In genomic region chr7:78346824-78347223, GRCh38 we compare ENCODE assay signal across 21 cellular contexts.
"Had no signal": no experiment of that assay in that cellular context is flagged by ENCODE, and none has a peak within 500 bp of the region (broad histone marks: within the 10 kb centered on the region; RNA-seq: fewer than 3 reads in every experiment).

No MANE protein-coding gene starts in this region.

- H3K27ac ChIP-seq: Peyer's patch had no signal

- H3K4me1 ChIP-seq: Peyer's patch had no signal

- H3K4me3 Mint-ChIP-seq: activated B cell treated with CpG ODN at 0.5 μM for 24 hours; activated CD4-positive, alpha-beta memory T cell treated with anti-CD3 and anti-CD28 coated beads for 36 hours; activated CD4-positive, alpha-beta T cell treated with anti-CD3 and anti-CD28 coated beads, Interleukin-2, amount 10 ng/mL, durations not matched to agents 7 days and 5 days; activated naive CD4-positive, alpha-beta T cell treated with anti-CD3 and anti-CD28 coated beads, Interleukin-2, amount 10 ng/mL, durations not matched to agents 7 days and 5 days; activated naive CD8-positive, alpha-beta T cell treated with anti-CD3 and anti-CD28 coated beads for 36 hours; T-helper 17 cell had no signal

- H3K27ac Mint-ChIP-seq: activated B cell treated with CpG ODN at 0.5 μM for 24 hours; activated CD4-positive, alpha-beta memory T cell treated with anti-CD3 and anti-CD28 coated beads for 36 hours; activated CD4-positive, alpha-beta T cell treated with anti-CD3 and anti-CD28 coated beads, Interleukin-2, amount 10 ng/mL, durations not matched to agents 7 days and 5 days; activated naive CD4-positive, alpha-beta T cell treated with anti-CD3 and anti-CD28 coated beads, Interleukin-2, amount 10 ng/mL, durations not matched to agents 7 days and 5 days; activated naive CD8-positive, alpha-beta T cell treated with anti-CD3 and anti-CD28 coated beads for 36 hours; activated T-helper 2 cell treated with anti-CD3 and anti-CD28 coated beads, Interferon-gamma antibody, Interleukin-2, Interleukin-4, amounts not matched to agents 10 μg/mL and 5 μg/mL and 100 μg/mL, durations not matched to agents 14 hours and 24 hours and 36 hours; T-helper 17 cell had no signal

- H3K4me3 ChIP-seq: Peyer's patch had no signal

- H3K36me3 ChIP-seq: Peyer's patch had no signal

- H3K27me3 Mint-ChIP-seq: activated B cell treated with CpG ODN at 0.5 μM for 24 hours; activated CD4-positive, alpha-beta memory T cell treated with anti-CD3 and anti-CD28 coated beads for 36 hours; activated CD4-positive, alpha-beta T cell treated with anti-CD3 and anti-CD28 coated beads, Interleukin-2, amount 10 ng/mL, durations not matched to agents 7 days and 5 days; activated naive CD4-positive, alpha-beta T cell treated with anti-CD3 and anti-CD28 coated beads, Interleukin-2, amount 10 ng/mL, durations not matched to agents 7 days and 5 days; activated naive CD8-positive, alpha-beta T cell treated with anti-CD3 and anti-CD28 coated beads for 36 hours had no signal

- H3K36me3 Mint-ChIP-seq: activated CD4-positive, alpha-beta memory T cell treated with anti-CD3 and anti-CD28 coated beads for 36 hours; activated naive CD4-positive, alpha-beta T cell treated with anti-CD3 and anti-CD28 coated beads, Interleukin-2, amount 10 ng/mL, durations not matched to agents 7 days and 5 days; activated naive CD8-positive, alpha-beta T cell treated with anti-CD3 and anti-CD28 coated beads for 36 hours had no signal

- DNase-seq: activated B cell treated with CpG ODN at 0.5 μM for 24 hours; activated CD4-positive, alpha-beta memory T cell treated with anti-CD3 and anti-CD28 coated beads for 36 hours; activated CD4-positive, alpha-beta T cell treated with anti-CD3 and anti-CD28 coated beads, Interleukin-2, amount 10 ng/mL, durations not matched to agents 7 days and 5 days; activated gamma-delta T cell treated with Interleukin-2 at 50 U/mL for 16 hours; activated naive CD4-positive, alpha-beta T cell treated with anti-CD3 and anti-CD28 coated beads, Interleukin-2, amount 10 ng/mL, durations not matched to agents 7 days and 5 days; activated naive CD8-positive, alpha-beta T cell treated with anti-CD3 and anti-CD28 coated beads for 36 hours; activated T-cell treated with anti-CD3 and anti-CD28 coated beads for 4 hours; activated T-cell treated with anti-CD3 and anti-CD28 coated beads, Interleukin-2, amount 50 U/mL, for 48 hours; Karpas-422; MM.1S; NCI-H1105; NCI-H1436; NCI-H1694 treated with DMSO at 0.1 percent for 48 hours; NCI-H2029 treated with DMSO at 0.1 percent for 48 hours; NCI-H345; NCI-H510A; Peyer's patch; SIG-M5; T-helper 17 cell; T-helper 9 cell had no signal

- H3K27me3 ChIP-seq: Peyer's patch had no signal

- H3K9me3 ChIP-seq: Peyer's patch had no signal

- H3K4me1 Mint-ChIP-seq: activated B cell treated with CpG ODN at 0.5 μM for 24 hours; activated CD4-positive, alpha-beta T cell treated with anti-CD3 and anti-CD28 coated beads, Interleukin-2, amount 10 ng/mL, durations not matched to agents 7 days and 5 days; activated naive CD4-positive, alpha-beta T cell treated with anti-CD3 and anti-CD28 coated beads, Interleukin-2, amount 10 ng/mL, durations not matched to agents 7 days and 5 days; activated naive CD8-positive, alpha-beta T cell treated with anti-CD3 and anti-CD28 coated beads for 36 hours; T-helper 17 cell had no signal

- H3K9me3 Mint-ChIP-seq: activated B cell treated with CpG ODN at 0.5 μM for 24 hours; activated CD4-positive, alpha-beta memory T cell treated with anti-CD3 and anti-CD28 coated beads for 36 hours; activated CD4-positive, alpha-beta T cell treated with anti-CD3 and anti-CD28 coated beads, Interleukin-2, amount 10 ng/mL, durations not matched to agents 7 days and 5 days; activated naive CD4-positive, alpha-beta T cell treated with anti-CD3 and anti-CD28 coated beads, Interleukin-2, amount 10 ng/mL, durations not matched to agents 7 days and 5 days; activated naive CD8-positive, alpha-beta T cell treated with anti-CD3 and anti-CD28 coated beads for 36 hours; activated T-helper 2 cell treated with anti-CD3 and anti-CD28 coated beads, Interferon-gamma antibody, Interleukin-2, Interleukin-4, amounts not matched to agents 10 μg/mL and 5 μg/mL and 100 μg/mL, durations not matched to agents 14 hours and 24 hours and 36 hours had no signal

- ATAC-seq: T-helper 17 cell had no signal
